Comparison of ENCODE assay signal across 20 cellular contexts in the genomic region with DNA sequence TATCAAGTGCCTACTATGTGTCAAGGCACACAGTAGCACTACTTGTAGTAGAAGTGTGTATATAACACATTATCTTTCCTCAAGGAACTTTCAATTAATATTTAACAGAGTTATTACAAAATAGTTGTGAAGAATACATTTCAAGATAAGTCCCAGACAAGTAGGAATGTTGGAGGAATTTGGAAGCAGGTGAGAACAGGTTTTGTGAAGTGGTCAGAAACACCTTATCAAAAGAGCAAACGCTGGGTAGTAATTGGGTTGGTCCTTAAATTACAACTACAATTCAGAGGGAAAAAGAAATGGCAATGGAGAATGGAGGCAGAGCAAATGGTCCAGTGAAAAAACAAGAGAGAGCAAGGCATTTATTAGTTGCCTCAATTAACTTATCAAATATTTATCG.
DNase-seq lines count a peak whose midpoint lies in the region; ATAC-seq and TF ChIP-seq lines count a peak whose summit lies in the region.
"Had no signal": no experiment of that assay in that cellular context is flagged by ENCODE, and none has a peak within 500 bp of the region (broad histone marks: within the 10 kb centered on the region; RNA-seq: fewer than 3 reads in every experiment).

No MANE protein-coding gene starts in this region.

- ATAC-seq in left lung (peak; percentile 79), Right ventricle myocardium inferior (no peak)
- ATAC-seq: A549 had no signal

- no peaks in the 10 kb centered on the region for H3K36me3 ChIP-seq in left lung
- H3K36me3 ChIP-seq in uterus, result no peaks in the 10 kb centered on the region
- H3K36me3 ChIP-seq: BLaER1 treated with 17β-estradiol and CSF1 and Interleukin-3, amounts not matched to agents 10 nM and 100 nM had no signal

- peaks cover 0 to 20% of the 10 kb centered on the region in 2 donors for H3K9me3 ChIP-seq in left lung
- H3K9me3 ChIP-seq in uterus, result no peaks in the 10 kb centered on the region
- H3K9me3 ChIP-seq: A549 had no signal

- no peaks in the 10 kb centered on the region for H3K4me1 ChIP-seq in left lung
- no peaks in the 10 kb centered on the region for H3K4me1 ChIP-seq in uterus
- H3K4me1 ChIP-seq: A549; BLaER1 treated with 17β-estradiol and CSF1 and Interleukin-3, amounts not matched to agents 10 nM and 100 nM had no signal

- H3K27me3 ChIP-seq in left lung, result no peaks in the 10 kb centered on the region
- no peaks in the 10 kb centered on the region for H3K27me3 ChIP-seq in uterus
- H3K27me3 ChIP-seq: BLaER1 treated with 17β-estradiol and CSF1 and Interleukin-3, amounts not matched to agents 10 nM and 100 nM had no signal

- DNase-seq in DMS53 (lab: John Stamatoyannopoulos, UW), result peak; percentile 16
- DNase-seq in DMS53 treated with DMSO at 0.1 percent for 48 hours (lab: John Stamatoyannopoulos, UW; ENCODE audit: unreplicated experiment), result no peak
- DNase-seq in left lung, result no peak
- peak; percentile 18 for DNase-seq in renal cortical epithelial cell (ENCODE audit: low read depth)
- no peak for DNase-seq in uterus
- DNase-seq in NCI-H1105 treated with DMSO at 0.1 percent for 48 hours (lab: John Stamatoyannopoulos, UW), result no peak
- no peak for DNase-seq in Right ventricle myocardium inferior (ENCODE audit: missing footprints)
- DNase-seq: AML-193; Calu3; CD4-positive, alpha-beta memory T cell; CD4-positive, CD25-positive, alpha-beta regulatory T cell; CD8-positive, alpha-beta memory T cell; COR-L47; DMS 273 treated with DMSO at 0.1 percent for 48 hours; DMS153; DMS79 treated with DMSO at 0.1 percent for 48 hours; GF-D8 had no signal

- H3K4me3 ChIP-seq in left lung (no peak overlapping the region), uterus (no peak overlapping the region)
- H3K4me3 ChIP-seq: A549; BLaER1 treated with 17β-estradiol and CSF1 and Interleukin-3, amounts not matched to agents 10 nM and 100 nM had no signal

- H3K27ac ChIP-seq in left lung (no peak overlapping the region), uterus (no peak overlapping the region)
- H3K27ac ChIP-seq: 22Rv1; A549; BLaER1 treated with 17β-estradiol and CSF1 and Interleukin-3, amounts not matched to agents 10 nM and 100 nM had no signal

- TF ChIP-seq POLR2A in uterus (IDR thresholded peaks at IDR 0.05), result no peak

- TF ChIP-seq CTCF in left lung (IDR thresholded peaks at IDR 0.05) (no peak), uterus (IDR thresholded peaks at IDR 0.05) (no peak)

- intact Hi-C loops in left lung (cut with DNase I), result no loop called here
- intact Hi-C loops in uterus (cut with DNase I; ENCODE audit: low total_unique reads), result no loop called here
- intact Hi-C loops in Right ventricle myocardium inferior (cut with DNase I), result no loop called here

Comparison
In these comparisons a context has a peak if more than half of its experiments do, and no peak if none do; other contexts are left out.
1. DNase-seq: peak in DMS53 (single experiment) and renal cortical epithelial cell (single experiment); none in DMS53 treated with DMSO at 0.1 percent for 48 hours (single experiment), left lung (0 of 2), uterus (0 of 2), NCI-H1105 treated with DMSO at 0.1 percent for 48 hours (single experiment) and Right ventricle myocardium inferior (single experiment).